In the genomic region with DNA sequence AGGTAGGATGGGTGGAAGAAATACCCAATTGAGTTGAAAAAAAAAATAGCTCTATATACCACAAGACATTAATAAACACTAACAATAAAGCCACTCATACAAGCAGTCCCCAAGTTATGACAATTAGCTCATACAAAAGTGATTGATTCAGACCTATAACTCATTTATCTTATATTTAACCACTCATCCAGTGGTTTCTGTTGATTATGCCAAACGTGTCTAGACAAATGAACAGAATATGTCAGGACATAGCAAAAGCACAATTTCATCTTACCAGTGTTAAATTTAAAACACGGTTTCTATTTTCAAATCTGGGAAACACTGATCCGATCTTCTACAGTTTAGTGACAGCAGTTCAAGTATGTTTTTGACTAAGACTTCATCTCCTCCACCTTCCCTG, we compare ENCODE assay signal across 23 cellular contexts. TPM values are rescaled to one million over a fixed set of nuclear protein-coding genes. Genes with fewer than 3 reads are reported as not detected.
DNase-seq lines count a peak whose midpoint lies in the region; ATAC-seq, FAIRE-seq and TF ChIP-seq lines count a peak whose summit lies in the region.
"Had no signal": no experiment of that assay in that cellular context is flagged by ENCODE, and none has a peak within 500 bp of the region (broad histone marks: within the 10 kb centered on the region; RNA-seq: fewer than 3 reads in every experiment).

No MANE protein-coding gene starts in this region.

- peak; percentile 78 for FAIRE-seq in keratinocyte (lab: Jason Lieb, UNC)

- H3K4me1 Mint-ChIP-seq in WTC11, result peaks cover 33% of the 10 kb centered on the region

- no peaks in the 10 kb centered on the region for H3K27me3 Mint-ChIP-seq in WTC11 (ENCODE audit: low read depth)
- H3K27me3 Mint-ChIP-seq: activated CD8-positive, alpha-beta T cell treated with anti-CD3 and anti-CD28 coated beads for 36 hours; progenitor cell of endocrine pancreas had no signal

- intact Hi-C loops in left ventricle myocardium inferior (cut with micrococcal nuclease) (no loop called here), sciatic nerve (cut with DNase I) (no loop called here)

- CTCF ChIA-PET in WTC11 (lab: Charles Lee), result no interaction called here

- TF ChIP-seq CTCF in cardiac muscle cell (IDR thresholded peaks at IDR 0.05; ENCODE audit: low read depth, low read length) (no peak), left ventricle myocardium inferior (IDR thresholded peaks at IDR 0.05; ENCODE audit: borderline replicate concordance) (no peak), WTC11 (IDR thresholded peaks at IDR 0.05) (no peak), keratinocyte (optimal IDR thresholded peaks at IDR 0.05 in 1 of 3, IDR thresholded peaks at IDR 0.05 in 1 of 3, conservative IDR thresholded peaks at IDR 0.05 in 1 of 3; ENCODE audit: extremely low read depth in 1 of 3, insufficient read depth in 2 of 3, low read length in 3 of 3) (no peak)

- H4K20me1 ChIP-seq in keratinocyte (ENCODE audit: control insufficient read depth, extremely low read depth, insufficient read depth, low read length), result no peaks in the 10 kb centered on the region

- H3K4me1 ChIP-seq in cardiac muscle cell (ENCODE audit: low read depth) (peaks cover 25% of the 10 kb centered on the region), left ventricle myocardium inferior (peaks cover 46% of the 10 kb centered on the region), keratinocyte (ENCODE audit: control insufficient read depth, extremely low read depth, insufficient read depth, low read length) (peaks cover 22% of the 10 kb centered on the region)
- H3K4me1 ChIP-seq: uterus had no signal

- no peak overlapping the region for H3K4me3 Mint-ChIP-seq in WTC11
- H3K4me3 Mint-ChIP-seq: activated CD8-positive, alpha-beta T cell treated with anti-CD3 and anti-CD28 coated beads for 36 hours; mesothelial cell of epicardium; T-helper 2 cell treated with Interferon-gamma antibody and Interleukin-4, amounts not matched to agents 5 μg/mL and 100 μg/mL, for 36 hours had no signal

- no peaks in the 10 kb centered on the region for H3K36me3 ChIP-seq in cardiac muscle cell
- no peaks in the 10 kb centered on the region for H3K36me3 ChIP-seq in left ventricle myocardium inferior
- H3K36me3 ChIP-seq in keratinocyte (ENCODE audit: control insufficient read depth in 2 of 2, extremely low read depth in 1 of 2, insufficient read depth in 2 of 2, low read length in 2 of 2), result peaks cover 0 to 2% of the 10 kb centered on the region in 2 experiments
- H3K36me3 ChIP-seq: heart left ventricle, uterus had no signal

- POLR2A ChIA-PET in WTC11 (lab: Charles Lee), result no interaction called here

- H3K9ac ChIP-seq in keratinocyte (ENCODE audit: control insufficient read depth, extremely low read depth, insufficient read depth, low read length), result no peak overlapping the region
- H3K9ac ChIP-seq: SK-N-SH had no signal

- H3K27ac ChIP-seq in cardiac muscle cell (peak overlapping the region; percentile 80), left ventricle myocardium inferior (replicated peaks) (no peak overlapping the region), keratinocyte (ENCODE audit: control insufficient read depth, insufficient read depth, low read length) (peak overlapping the region; percentile 32)
- H3K27ac ChIP-seq: coronary artery, heart left ventricle, uterus had no signal

- ATAC-seq in WTC11, result no peak
- no peak for ATAC-seq in sciatic nerve
- no peak for ATAC-seq in HG03139 (IDR thresholded peaks at IDR 0.05; ENCODE audit: unreplicated experiment)
- ATAC-seq: activated CD8-positive, alpha-beta T cell treated with anti-CD3 and anti-CD28 coated beads for 36 hours; heart left ventricle; left lobe of liver had no signal

- no peaks in the 10 kb centered on the region for H3K9me3 Mint-ChIP-seq in WTC11
- H3K9me3 Mint-ChIP-seq: activated CD8-positive, alpha-beta T cell treated with anti-CD3 and anti-CD28 coated beads for 36 hours; mesothelial cell of epicardium; T-helper 2 cell treated with Interferon-gamma antibody and Interleukin-4, amounts not matched to agents 5 μg/mL and 100 μg/mL, for 36 hours had no signal

- no peak overlapping the region for H2AFZ ChIP-seq in keratinocyte (ENCODE audit: control insufficient read depth, low read length)

- no peak overlapping the region for H3K4me3 ChIP-seq in cardiac muscle cell
- H3K4me3 ChIP-seq in left ventricle myocardium inferior, result no peak overlapping the region
- peak overlapping the region in 2 of 3 experiments; percentile 2 to 48 for H3K4me3 ChIP-seq in keratinocyte (ENCODE audit: control insufficient read depth in 2 of 3, extremely low read depth in 1 of 3, insufficient read depth in 2 of 3, low read depth in 1 of 3, low read length in 3 of 3)
- H3K4me3 ChIP-seq: coronary artery, heart left ventricle, uterus had no signal

- dilution Hi-C loops in keratinocyte (cut with MboI; ENCODE audit: extremely low pct_ligation_motif_present, low sequenced_read_pairs), result no loop called here

- H3K27ac Mint-ChIP-seq in WTC11, result peak overlapping the region; percentile 53; the same call in 1 of the 2 replicates
- H3K27ac Mint-ChIP-seq: activated CD8-positive, alpha-beta T cell treated with anti-CD3 and anti-CD28 coated beads for 36 hours; mesothelial cell of epicardium; progenitor cell of endocrine pancreas; T-helper 2 cell treated with Interferon-gamma antibody and Interleukin-4, amounts not matched to agents 5 μg/mL and 100 μg/mL, for 36 hours had no signal

- H3K4me2 ChIP-seq in keratinocyte (ENCODE audit: control insufficient read depth, extremely low read depth, insufficient read depth, low read depth, low read length), result peak overlapping the region; percentile 68
- H3K4me2 ChIP-seq: SK-N-SH had no signal

- no peaks in the 10 kb centered on the region for H3K9me3 ChIP-seq in cardiac muscle cell (ENCODE audit: low read depth)
- H3K9me3 ChIP-seq in left ventricle myocardium inferior (replicated peaks), result no peaks in the 10 kb centered on the region
- no peaks in the 10 kb centered on the region for H3K9me3 ChIP-seq in keratinocyte (ENCODE audit: control insufficient read depth, low read depth, low read length)
- H3K9me3 ChIP-seq: heart left ventricle, SK-N-SH, uterus had no signal

- no peaks in the 10 kb centered on the region for H3K9me1 ChIP-seq in keratinocyte (ENCODE audit: control insufficient read depth, extremely low read depth, insufficient read depth, low read length)

- peaks cover 2% of the 10 kb centered on the region; the same call in 1 of the 2 replicates for H3K36me3 Mint-ChIP-seq in WTC11

- no peaks in the 10 kb centered on the region for H3K27me3 ChIP-seq in cardiac muscle cell
- no peaks in the 10 kb centered on the region for H3K27me3 ChIP-seq in left ventricle myocardium inferior (ENCODE audit: low read depth)
- no peaks in the 10 kb centered on the region for H3K27me3 ChIP-seq in keratinocyte (ENCODE audit: control insufficient read depth, extremely low read depth, insufficient read depth, low read length)
- H3K27me3 ChIP-seq: heart left ventricle, uterus had no signal

- no peak for DNase-seq in cardiac muscle cell (ENCODE audit: low read depth in 1 of 2, low spot score in 1 of 2)
- no peak for DNase-seq in left ventricle myocardium inferior
- no peak for DNase-seq in WTC11 (ENCODE audit: low spot score)
- DNase-seq in keratinocyte (ENCODE audit: low read depth, low spot score), result no peak
- DNase-seq in sciatic nerve (ENCODE audit: low spot score), result no peak
- DNase-seq in NCI-H2227 treated with DMSO at 0.1 percent for 48 hours (lab: John Stamatoyannopoulos, UW), result no peak
- no peak for DNase-seq in stimulated activated CD4-positive, alpha-beta T cell treated with anti-CD3 and anti-CD28 coated beads, Interleukin-2, amount 100 ng/mL, for 48 hours
- DNase-seq: activated CD8-positive, alpha-beta T cell treated with anti-CD3 and anti-CD28 coated beads for 36 hours; DMS53; GDM1; HCEC 1CT; heart left ventricle; NCI-H1694; NCI-H2171; NCI-H524 treated with DMSO at 0.1 percent for 48 hours; SK-N-SH; uterus had no signal

- peaks cover 83% of the 10 kb centered on the region for H3K79me2 ChIP-seq in keratinocyte (ENCODE audit: control insufficient read depth, insufficient read depth, low read length)

TF ChIP-seq in WTC11, 78 proteins besides CTCF, POLR2A, EP300 and RAD21 (continues in another document):
- TF ChIP-seq ELF4 (CRISPR knock-in tag; IDR thresholded peaks at IDR 0.05; ENCODE audit: low read depth), result no peak
- TF ChIP-seq, protein P1, sequence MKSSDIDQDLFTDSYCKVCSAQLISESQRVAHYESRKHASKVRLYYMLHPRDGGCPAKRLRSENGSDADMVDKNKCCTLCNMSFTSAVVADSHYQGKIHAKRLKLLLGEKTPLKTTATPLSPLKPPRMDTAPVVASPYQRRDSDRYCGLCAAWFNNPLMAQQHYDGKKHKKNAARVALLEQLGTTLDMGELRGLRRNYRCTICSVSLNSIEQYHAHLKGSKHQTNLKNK (CRISPR knock-in tag; IDR thresholded peaks at IDR 0.05), result no peak
- no peak for TF ChIP-seq FOXP1 (CRISPR knock-in tag; IDR thresholded peaks at IDR 0.05; ENCODE audit: borderline replicate concordance)
- no peak for TF ChIP-seq SOX15 (CRISPR knock-in tag; IDR thresholded peaks at IDR 0.05)
- no peak for TF ChIP-seq NFATC4 (CRISPR knock-in tag; IDR thresholded peaks at IDR 0.05)
- TF ChIP-seq SMAD3 (CRISPR knock-in tag; IDR thresholded peaks at IDR 0.05; ENCODE audit: borderline replicate concordance), result no peak

RNA-seq across cellular contexts. Expression of gene ABI1, which starts 17.0 kb away (rescaled TPM):
- total RNA-seq in cardiac muscle cell, result 38.0 and 38.7 TPM in 2 replicates
- 36.8 and 56.4 TPM in 2 replicates for polyA plus RNA-seq in cardiac muscle cell
- total RNA-seq in left ventricle myocardium inferior, result 29.2 TPM
- total RNA-seq in WTC11 (2021), result 27.9 to 33.9 TPM (median 29.3 TPM) in 3 replicates
- 56.3 to 78.9 TPM (median 78.0 TPM) in 3 replicates for polyA plus RNA-seq in keratinocyte
- polyA plus RNA-seq in keratinocyte (2011; ENCODE audit: low read depth), result 87.9 TPM
- polyA plus RNA-seq in keratinocyte (2011; cell fraction: cytosol; rRNA removed), result 61.4 and 104 TPM in 2 replicates
- 99.9 and 107 TPM in 2 replicates for polyA plus RNA-seq in keratinocyte (2011; cell fraction: nucleus; rRNA removed)
- 40.9 and 73.8 TPM in 2 replicates for polyA plus RNA-seq in keratinocyte (2012; ENCODE audit: low replicate concordance)
- 36.5 to 65.4 TPM (median 53.4 TPM) in 3 replicates for polyA minus RNA-seq in keratinocyte
- polyA minus RNA-seq in keratinocyte (2011; cell fraction: cytosol; rRNA and poly(A)+ RNA removed), result 28.4 TPM
- 30.2 and 60.2 TPM in 2 replicates for polyA minus RNA-seq in keratinocyte (2011; cell fraction: nucleus; rRNA and poly(A)+ RNA removed)
- total RNA-seq in sciatic nerve, result 50.4 TPM

Comparison
In these comparisons a context has a peak if more than half of its experiments do, and no peak if none do; other contexts are left out.
1. H3K4me3 ChIP-seq: peak in keratinocyte (2 of 3); none in cardiac muscle cell (single experiment) and left ventricle myocardium inferior (single experiment).